8 cellular contexts compared by ENCODE assay signal in the genomic region with DNA sequence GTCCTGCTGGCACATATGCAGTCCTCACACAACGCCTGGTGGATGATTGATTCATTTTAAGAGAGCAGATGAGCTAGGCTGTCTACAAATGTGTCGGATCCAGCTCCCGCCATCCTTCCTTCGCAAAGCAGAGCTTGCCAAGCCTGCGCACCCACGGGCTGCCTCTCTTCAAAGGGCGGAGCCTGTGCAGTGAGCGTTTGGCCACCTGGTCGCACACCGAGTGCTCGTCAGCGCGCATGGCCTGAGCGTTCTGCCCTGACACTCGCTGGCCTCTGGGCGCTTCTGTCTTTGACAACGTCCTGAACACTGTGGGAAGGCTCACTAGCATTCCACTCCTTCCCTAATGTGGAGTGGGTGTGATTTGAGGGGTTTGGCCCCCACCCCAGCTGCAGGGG. TPM values are rescaled to one million over a fixed set of nuclear protein-coding genes. Genes with fewer than 3 reads are reported as not detected.
DNase-seq lines count a peak whose midpoint lies in the region; ATAC-seq, FAIRE-seq and TF ChIP-seq lines count a peak whose summit lies in the region.

No MANE protein-coding gene starts in this region.

- no peak overlapping the region for H2AFZ ChIP-seq in HepG2 (ENCODE audit: low read length)

- peaks cover 0 to 8% of the 10 kb centered on the region in 2 donors for H3K36me3 Mint-ChIP-seq in activated naive CD4-positive, alpha-beta T cell treated with anti-CD3 and anti-CD28 coated beads, Interleukin-2, amount 50 U/mL, for 72 hours

- no peak for FAIRE-seq in HepG2 (lab: Jason Lieb, UNC)

- no peaks in the 10 kb centered on the region for H3K79me2 ChIP-seq in HepG2 (ENCODE audit: insufficient read depth, low read length)

- no peak for TF ChIP-seq EP300 in HepG2 (IDR thresholded peaks at IDR 0.05; ENCODE audit: low read depth in 2 of 2, low read length in 2 of 2)
- TF ChIP-seq EP300 in HepG2 (CRISPR knock-in tag; IDR thresholded peaks at IDR 0.05; ENCODE audit: borderline replicate concordance): no peak

- WGBS in right lobe of liver (ENCODE audit: insufficient coverage, low coverage, low lambda C conversion rate, missing lambda C conversion rate): 61% methylated on average over 4 of the region's 17 CpGs
- 83% methylated on average over 17 of the region's 17 CpGs for WGBS in HepG2 (ENCODE audit: low lambda C conversion rate)

- H3K9me3 Mint-ChIP-seq in activated naive CD4-positive, alpha-beta T cell treated with anti-CD3 and anti-CD28 coated beads, Interleukin-2, amount 50 U/mL, for 72 hours: no peaks in the 10 kb centered on the region

- intact Hi-C loops in right lobe of liver (cut with DNase I): loop anchor here in 1 of 2 donors (10.0 kb wide), 1 partner anchor 1189 kb away; no protein-coding TSS in a partner anchor
- intact Hi-C loops in HepG2 (cut with micrococcal nuclease; ENCODE audit: unreplicated experiment): loop anchor here (2.0 kb wide), 2 partner anchors 61 to 1193 kb away; no protein-coding TSS in a partner anchor

- H3K27ac ChIP-seq in right lobe of liver (no peak overlapping the region), HepG2 (ENCODE audit: extremely low read length, insufficient read depth, low read length) (no peak overlapping the region)

- no peak overlapping the region for H3K27ac Mint-ChIP-seq in activated naive CD4-positive, alpha-beta T cell treated with anti-CD3 and anti-CD28 coated beads, Interleukin-2, amount 50 U/mL, for 72 hours

- TF ChIP-seq POLR2A in right lobe of liver (IDR thresholded peaks at IDR 0.05): no peak
- no peak for TF ChIP-seq POLR2A in HepG2 (IDR thresholded peaks at IDR 0.05; ENCODE audit: insufficient read depth in 1 of 2, low read depth in 2 of 2, low read length in 2 of 2)

- no peak for TF ChIP-seq CTCF in right lobe of liver (IDR thresholded peaks at IDR 0.05)
- no peak for TF ChIP-seq CTCF in HepG2 (CRISPR knock-in tag; IDR thresholded peaks at IDR 0.05)
- TF ChIP-seq CTCF in GM13977 (IDR thresholded peaks at IDR 0.05; ENCODE audit: extremely low read depth, insufficient read depth, missing control alignments): no peak

- DNase-seq in right lobe of liver (peak in 1 of 3 donors; percentile 57), HepG2 (ENCODE audit: low spot score) (no peak), GM13977 (ENCODE audit: low spot score) (no peak), HK-2 (ENCODE audit: unreplicated experiment) (no peak)
- DNase-seq in activated naive CD4-positive, alpha-beta T cell treated with anti-CD3 and anti-CD28 coated beads, Interleukin-2, amount 50 U/mL, for 72 hours (ENCODE audit: low spot score in 2 of 2): no peak
- peak; percentile 34 for DNase-seq in stimulated activated CD8-positive, alpha-beta memory T cell treated with anti-CD3 and anti-CD28 coated beads, Interleukin-4, amount 100 ng/mL, for 48 hours

- TF ChIP-seq RAD21 in HepG2 (CRISPR knock-in tag; IDR thresholded peaks at IDR 0.05): no peak

- POLR2A ChIA-PET in HepG2 (lab: Yijun Ruan, JAX): no interaction called here

- no peak overlapping the region for H3K4me2 ChIP-seq in HepG2 (ENCODE audit: low read depth, low read length)

- peak overlapping the region in 2 of 3 donors; percentile 27 to 55 for H3K4me3 ChIP-seq in right lobe of liver
- no peak overlapping the region for H3K4me3 ChIP-seq in HepG2 (replicated peaks in 1 of 3; ENCODE audit: insufficient read depth in 1 of 3, low read depth in 2 of 3, low read length in 3 of 3)
- peak overlapping the region; percentile 64 for H3K4me3 ChIP-seq in iPS-15b (ENCODE audit: low read depth, low read length)

- H3K36me3 ChIP-seq in right lobe of liver: no peaks in the 10 kb centered on the region
- H3K36me3 ChIP-seq in HepG2 (replicated peaks in 1 of 2; ENCODE audit: control insufficient read depth in 1 of 2, insufficient read depth in 2 of 2, low read length in 2 of 2): no peaks in the 10 kb centered on the region
- no peaks in the 10 kb centered on the region for H3K36me3 ChIP-seq in iPS-15b (ENCODE audit: control insufficient read depth, insufficient read depth, low read length)

- H3K9ac ChIP-seq in HepG2 (ENCODE audit: insufficient read depth, low read depth, low read length) (no peak overlapping the region), iPS-15b (ENCODE audit: low read depth, low read length) (no peak overlapping the region)

- H4K20me1 ChIP-seq in HepG2 (ENCODE audit: insufficient read depth, low read length): no peaks in the 10 kb centered on the region

- CTCF ChIA-PET in HepG2 (lab: Yijun Ruan, JAX; ENCODE audit: low intra/inter-chr PET ratio, low total read pairs): interaction anchor here (2.3 kb wide), 1 partner anchor 1192 kb away, joined by 19 read pairs; no protein-coding TSS in a partner anchor

- H3K4me1 ChIP-seq in right lobe of liver (peaks cover 0 to 26% (median 0%) of the 10 kb centered on the region in 4 donors), HepG2 (ENCODE audit: insufficient read depth, low read length) (peaks cover 11% of the 10 kb centered on the region), iPS-15b (ENCODE audit: control insufficient read depth, insufficient read depth, low read length) (peaks cover 6% of the 10 kb centered on the region)

- in situ Hi-C loops in HepG2 (cut with HindIII; ENCODE audit: extremely low pct_ligation_motif_present, low pct_unique_long_range_greater_than_20kb) (loop anchor here (5.0 kb wide), 1 partner anchor 1192 kb away; no protein-coding TSS in a partner anchor), GM13977 (cut with MboI; ENCODE audit: low pct_unique_long_range_greater_than_20kb, low sequenced_read_pairs, unreplicated experiment) (loop anchor here (25.0 kb wide), 2 partner anchors 477 to 1202 kb away; a partner anchor contains a TSS)

- no TSS peak for BruUV-seq in HepG2 (replicated peaks; lab: Mats Ljungman, UMichigan)

- no peaks in the 10 kb centered on the region for H3K9me3 ChIP-seq in right lobe of liver
- H3K9me3 ChIP-seq in HepG2 (ENCODE audit: low read length): no peaks in the 10 kb centered on the region
- H3K9me3 ChIP-seq in iPS-15b (ENCODE audit: control insufficient read depth, insufficient read depth, low read length): no peaks in the 10 kb centered on the region

- peak; percentile 49 to 73 (median 66) for ATAC-seq in right lobe of liver
- ATAC-seq in HepG2: no peak
- peak; percentile 36 to 53 for ATAC-seq in activated naive CD4-positive, alpha-beta T cell treated with anti-CD3 and anti-CD28 coated beads, Interleukin-2, amount 50 U/mL, for 72 hours
- ATAC-seq in GM21619 (IDR thresholded peaks at IDR 0.05; ENCODE audit: unreplicated experiment): no peak

- H3K27me3 ChIP-seq in right lobe of liver (no peaks in the 10 kb centered on the region), HepG2 (ENCODE audit: control insufficient read depth in 1 of 2, insufficient read depth in 2 of 2, low read length in 2 of 2) (peaks cover 1 to 25% of the 10 kb centered on the region in 2 experiments; a peak in 3 of 5 replicates), iPS-15b (ENCODE audit: control insufficient read depth, insufficient read depth, low read length) (peaks cover 46% of the 10 kb centered on the region)

TF ChIP-seq in HepG2, 621 proteins besides CTCF, POLR2A, EP300 and RAD21:
- TF ChIP-seq NCOA1 (CRISPR knock-in tag; IDR thresholded peaks at IDR 0.05) (no peak), KMT2A (CRISPR knock-in tag; IDR thresholded peaks at IDR 0.05) (no peak)

RNA-seq across cellular contexts. Expression of a gene that starts 47.1 kb away (rescaled TPM):
- total RNA-seq in right lobe of liver: not detected
- total RNA-seq in HepG2 (2016; rRNA removed; fragmentation: Illumina TruSeq; extraction: Trizol): 0.04 TPM in 1 of 2 replicates, not detected in the other
- 0.09 TPM in 1 of 2 replicates, not detected in the other for total RNA-seq in HepG2 (2016; cell fraction: cytosol; rRNA removed; fragmentation: Illumina TruSeq; extraction: Trizol; ENCODE audit: low read depth)
- 0.04 TPM in 1 of 2 replicates, not detected in the other for total RNA-seq in HepG2 (2016; cell fraction: insoluble cytoplasmic fraction; rRNA removed; fragmentation: Illumina TruSeq; extraction: Trizol)
- 0.12 TPM in 1 of 2 replicates, not detected in the other for total RNA-seq in HepG2 (2016; cell fraction: membrane; rRNA removed; fragmentation: Illumina TruSeq; extraction: Trizol)
- 0.16 and 0.19 TPM in 2 replicates for total RNA-seq in HepG2 (2016; cell fraction: nucleus; rRNA removed; fragmentation: Illumina TruSeq; extraction: Trizol)
- polyA plus RNA-seq in HepG2 (2011; rRNA removed): not detected in 2 replicates
- polyA plus RNA-seq in HepG2 (2011; cell fraction: cytosol; rRNA removed): not detected in 2 replicates
- polyA plus RNA-seq in HepG2 (2011; cell fraction: nucleus; rRNA removed): not detected in 2 replicates
- not detected in 2 replicates for polyA plus RNA-seq in HepG2 (2012)
- polyA plus RNA-seq in HepG2 (2016; cell fraction: cytosol; fragmentation: Illumina TruSeq; extraction: Trizol; ENCODE audit: low read depth): not detected in 2 replicates
- not detected in 2 replicates for polyA plus RNA-seq in HepG2 (2016; cell fraction: insoluble cytoplasmic fraction; fragmentation: Illumina TruSeq; extraction: Trizol; ENCODE audit: low read depth)
- not detected in 2 replicates for polyA plus RNA-seq in HepG2 (2016; cell fraction: membrane; fragmentation: Illumina TruSeq; extraction: Trizol; ENCODE audit: low read depth)
- not detected in 2 replicates for polyA plus RNA-seq in HepG2 (2016; cell fraction: nucleus; fragmentation: Illumina TruSeq; extraction: Trizol; ENCODE audit: insufficient read depth, low read depth)
- polyA minus RNA-seq in HepG2 (2011; rRNA and poly(A)+ RNA removed; ENCODE audit: low replicate concordance): not detected in 2 replicates
- not detected in 2 replicates for polyA minus RNA-seq in HepG2 (2011; cell fraction: cytosol; rRNA and poly(A)+ RNA removed)
- polyA minus RNA-seq in HepG2 (2011; cell fraction: nucleus; rRNA and poly(A)+ RNA removed): 0.13 and 0.25 TPM in 2 replicates
- not detected for total RNA-seq in activated naive CD4-positive, alpha-beta T cell treated with anti-CD3 and anti-CD28 coated beads, Interleukin-2, amount 50 U/mL, for 72 hours

Comparison
In these comparisons a context has a peak if more than half of its experiments do, and no peak if none do; other contexts are left out.
1. ATAC-seq: peak in right lobe of liver (4 of 4) and activated naive CD4-positive, alpha-beta T cell treated with anti-CD3 and anti-CD28 coated beads, Interleukin-2, amount 50 U/mL, for 72 hours (2 of 2); none in HepG2 (single experiment) and GM21619 (single experiment).
2. H3K4me3 ChIP-seq: peak in right lobe of liver (2 of 3) and iPS-15b (single experiment); none in HepG2 (0 of 3).